ENCODE assay signal across 11 cellular contexts in genomic region chr2:238449909-238450417, GRCh38. TPM values are rescaled to one million over a fixed set of nuclear protein-coding genes. Genes with fewer than 3 reads are reported as not detected.
DNase-seq lines count a peak whose midpoint lies in the region; ATAC-seq and TF ChIP-seq lines count a peak whose summit lies in the region.
"Had no signal": no experiment of that assay in that cellular context is flagged by ENCODE, and none has a peak within 500 bp of the region (broad histone marks: within the 10 kb centered on the region; RNA-seq: fewer than 3 reads in every experiment).

No MANE protein-coding gene starts in this region.

- H3K9me2 ChIP-seq in PC-9 (ENCODE audit: insufficient read depth), result no peaks in the 10 kb centered on the region

- H3K36me3 ChIP-seq in lower lobe of right lung (peaks cover 71% of the 10 kb centered on the region), upper lobe of right lung (peaks cover 58% of the 10 kb centered on the region), PC-9 (ENCODE audit: low read depth) (peaks cover 18% of the 10 kb centered on the region)

- H3K4me3 Mint-ChIP-seq in activated naive CD8-positive, alpha-beta T cell, result no peak overlapping the region
- no peak overlapping the region for H3K4me3 Mint-ChIP-seq in activated naive CD8-positive, alpha-beta T cell treated with anti-CD3 and anti-CD28 coated beads, Interleukin-2, amount 50 U/mL, for 24 hours
- H3K4me3 Mint-ChIP-seq: activated CD4-positive, alpha-beta T cell treated with anti-CD3 and anti-CD28 coated beads for 36 hours had no signal

- no peak overlapping the region for H2AFZ ChIP-seq in PC-9

- H3K4me1 Mint-ChIP-seq in activated naive CD8-positive, alpha-beta T cell (ENCODE audit: low read depth), result peaks cover 4% of the 10 kb centered on the region
- H3K4me1 Mint-ChIP-seq in activated naive CD8-positive, alpha-beta T cell treated with anti-CD3 and anti-CD28 coated beads, Interleukin-2, amount 50 U/mL, for 24 hours, result no peaks in the 10 kb centered on the region

- peaks cover 35% of the 10 kb centered on the region for H4K20me1 ChIP-seq in PC-9 (ENCODE audit: insufficient read depth)

- H3K36me3 Mint-ChIP-seq in activated naive CD8-positive, alpha-beta T cell, result peaks cover 3% of the 10 kb centered on the region
- peaks cover 49% of the 10 kb centered on the region for H3K36me3 Mint-ChIP-seq in activated naive CD8-positive, alpha-beta T cell treated with anti-CD3 and anti-CD28 coated beads, Interleukin-2, amount 50 U/mL, for 24 hours (ENCODE audit: low read depth)

- no peaks in the 10 kb centered on the region for H3K79me2 ChIP-seq in PC-9 (ENCODE audit: low read depth)

- intact Hi-C loops in lower lobe of right lung (cut with DNase I) (no loop called here), upper lobe of right lung (cut with DNase I) (no loop called here), PC-9 (cut with micrococcal nuclease; ENCODE audit: unreplicated experiment) (no loop called here)

- CTCF ChIA-PET in PC-9 (lab: Charles Lee), result interaction anchor here (1.0 kb wide), 1 partner anchor 36 kb away, joined by 3 read pairs; no protein-coding TSS in a partner anchor

- H3K4me2 ChIP-seq in PC-9, result no peak overlapping the region
- H3K4me2 ChIP-seq: KMS-11 had no signal

- H3K27ac ChIP-seq in lower lobe of right lung, result no peak overlapping the region
- peak overlapping the region; percentile 36 for H3K27ac ChIP-seq in upper lobe of right lung
- no peak overlapping the region for H3K27ac ChIP-seq in PC-9
- H3K27ac ChIP-seq: ascending aorta, KMS-11 had no signal

- no peaks in the 10 kb centered on the region for H3K27me3 Mint-ChIP-seq in activated naive CD8-positive, alpha-beta T cell
- H3K27me3 Mint-ChIP-seq in activated naive CD8-positive, alpha-beta T cell treated with anti-CD3 and anti-CD28 coated beads, Interleukin-2, amount 50 U/mL, for 24 hours, result no peaks in the 10 kb centered on the region
- H3K27me3 Mint-ChIP-seq: activated CD4-positive, alpha-beta T cell treated with anti-CD3 and anti-CD28 coated beads for 36 hours had no signal

- TF ChIP-seq CTCF in lower lobe of right lung (IDR thresholded peaks at IDR 0.05) (no peak), upper lobe of right lung (IDR thresholded peaks at IDR 0.05) (no peak), PC-9 (conservative IDR thresholded peaks at IDR 0.05) (no peak)

- H3K27ac Mint-ChIP-seq in activated naive CD8-positive, alpha-beta T cell, result peak overlapping the region; percentile 10
- H3K27ac Mint-ChIP-seq in activated naive CD8-positive, alpha-beta T cell treated with anti-CD3 and anti-CD28 coated beads, Interleukin-2, amount 50 U/mL, for 24 hours, result no peak overlapping the region
- H3K27ac Mint-ChIP-seq: activated CD4-positive, alpha-beta T cell treated with anti-CD3 and anti-CD28 coated beads for 36 hours had no signal

- BruUV-seq in PC-9 (replicated peaks; lab: Mats Ljungman, UMichigan), result no TSS peak

- DNase-seq in activated naive CD8-positive, alpha-beta T cell treated with anti-CD3 and anti-CD28 coated beads, Interleukin-2, amount 50 U/mL, for 24 hours, result no peak
- DNase-seq in cerebellum (ENCODE audit: low spot score) (peak; percentile 82), lower lobe of right lung (peak; percentile 72), upper lobe of right lung (peak; percentile 77), PC-9 (no peak), NAMALWA (ENCODE audit: low spot score) (no peak)
- DNase-seq in stimulated activated CD4-positive, alpha-beta T cell treated with anti-CD3 and anti-CD28 coated beads, Interleukin-15, amount 100 ng/mL, for 24 hours, result no peak
- DNase-seq: activated CD4-positive, alpha-beta T cell treated with anti-CD3 and anti-CD28 coated beads for 36 hours had no signal

- peaks cover 6% of the 10 kb centered on the region; the same call in 1 of the 2 replicates for H3F3A ChIP-seq in PC-9 (ENCODE audit: insufficient read depth, low read depth)

- H3K4me1 ChIP-seq in lower lobe of right lung (peaks cover 14% of the 10 kb centered on the region), upper lobe of right lung (peaks cover 7% of the 10 kb centered on the region), PC-9 (replicated peaks; ENCODE audit: insufficient read depth) (no peaks in the 10 kb centered on the region)
- H3K4me1 ChIP-seq: ascending aorta had no signal

- no peak for ATAC-seq in activated naive CD8-positive, alpha-beta T cell treated with anti-CD3 and anti-CD28 coated beads, Interleukin-2, amount 50 U/mL, for 24 hours
- ATAC-seq in lower lobe of right lung, result peak; percentile 88 to 93
- peak; percentile 92 for ATAC-seq in upper lobe of right lung
- ATAC-seq: activated CD4-positive, alpha-beta T cell treated with anti-CD3 and anti-CD28 coated beads for 36 hours had no signal

- H3K27me3 ChIP-seq in lower lobe of right lung (ENCODE audit: low read depth) (no peaks in the 10 kb centered on the region), upper lobe of right lung (no peaks in the 10 kb centered on the region), PC-9 (ENCODE audit: insufficient read depth, low read depth) (no peaks in the 10 kb centered on the region)
- H3K27me3 ChIP-seq: ascending aorta had no signal

- POLR2A ChIA-PET in PC-9 (lab: Charles Lee; ENCODE audit: unreplicated experiment), result no interaction called here

- H3K9me3 Mint-ChIP-seq in activated naive CD8-positive, alpha-beta T cell (ENCODE audit: low read depth), result no peaks in the 10 kb centered on the region
- peaks cover 4% of the 10 kb centered on the region for H3K9me3 Mint-ChIP-seq in activated naive CD8-positive, alpha-beta T cell treated with anti-CD3 and anti-CD28 coated beads, Interleukin-2, amount 50 U/mL, for 24 hours

- no peaks in the 10 kb centered on the region for H3K9me3 ChIP-seq in lower lobe of right lung
- H3K9me3 ChIP-seq in upper lobe of right lung, result no peaks in the 10 kb centered on the region
- no peaks in the 10 kb centered on the region for H3K9me3 ChIP-seq in PC-9 (ENCODE audit: insufficient read depth, low read depth)
- H3K9me3 ChIP-seq: ascending aorta had no signal

- H3K4me3 ChIP-seq in lower lobe of right lung (no peak overlapping the region), upper lobe of right lung (no peak overlapping the region), PC-9 (no peak overlapping the region)
- H3K4me3 ChIP-seq: ascending aorta had no signal

RNA-seq across cellular contexts. Expression of gene ASB1, which starts 23.2 kb away (rescaled TPM):
- total RNA-seq in cerebellum, result 15.9 TPM
- 20.7 TPM for total RNA-seq in lower lobe of right lung
- 26.6 TPM for total RNA-seq in upper lobe of right lung
- total RNA-seq in PC-9 (2021), result 56.7 and 64.6 TPM in 2 replicates

Comparison
In these comparisons a context has a peak if more than half of its experiments do, and no peak if none do; other contexts are left out.
1. DNase-seq: peak in cerebellum (single experiment), lower lobe of right lung (single experiment) and upper lobe of right lung (single experiment); none in activated naive CD8-positive, alpha-beta T cell treated with anti-CD3 and anti-CD28 coated beads, Interleukin-2, amount 50 U/mL, for 24 hours (single experiment), stimulated activated CD4-positive, alpha-beta T cell treated with anti-CD3 and anti-CD28 coated beads, Interleukin-15, amount 100 ng/mL, for 24 hours (single experiment), PC-9 (0 of 2) and NAMALWA (single experiment).